ENCODE assay signal across 1 cellular context in the genomic region with DNA sequence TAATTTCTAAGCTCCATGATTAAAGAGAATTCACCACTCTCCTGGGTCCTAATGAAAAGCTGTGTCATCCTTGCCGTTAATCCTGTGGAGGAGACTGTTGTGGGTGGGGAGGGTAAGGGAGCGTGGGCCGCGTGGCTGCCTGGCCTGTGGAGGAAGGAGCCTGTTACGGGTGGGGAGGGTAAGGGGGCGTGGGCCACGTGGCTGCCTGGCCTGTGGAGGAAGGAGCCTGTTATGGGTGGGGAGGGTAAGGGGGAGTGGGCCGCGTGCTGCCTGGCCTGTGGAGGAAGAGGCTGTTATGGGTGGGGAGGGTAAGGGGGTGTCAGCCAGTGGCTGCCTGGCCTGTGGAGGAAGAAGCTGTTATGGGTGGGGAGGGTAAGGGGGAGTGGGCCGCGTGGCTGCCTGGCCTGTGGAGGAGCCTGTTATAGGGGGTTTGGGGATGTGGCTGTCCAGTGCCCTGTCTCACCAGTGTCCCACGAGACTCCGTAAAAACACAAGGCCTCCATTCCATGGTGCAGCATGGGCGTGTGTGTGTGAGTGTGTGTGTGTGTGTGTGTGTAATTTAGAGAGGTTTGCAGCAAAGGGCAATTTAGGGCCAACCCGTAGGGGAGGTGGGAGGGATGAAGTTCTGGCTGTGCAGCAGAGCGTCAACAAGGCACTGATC.
TF ChIP-seq lines count a peak whose summit lies in the region.

No MANE protein-coding gene starts in this region.

TF ChIP-seq in HEK293, 187 proteins besides CTCF, POLR2A, EP300 and RAD21 (continued from another document and continues in another):
- TF ChIP-seq, protein P1, sequence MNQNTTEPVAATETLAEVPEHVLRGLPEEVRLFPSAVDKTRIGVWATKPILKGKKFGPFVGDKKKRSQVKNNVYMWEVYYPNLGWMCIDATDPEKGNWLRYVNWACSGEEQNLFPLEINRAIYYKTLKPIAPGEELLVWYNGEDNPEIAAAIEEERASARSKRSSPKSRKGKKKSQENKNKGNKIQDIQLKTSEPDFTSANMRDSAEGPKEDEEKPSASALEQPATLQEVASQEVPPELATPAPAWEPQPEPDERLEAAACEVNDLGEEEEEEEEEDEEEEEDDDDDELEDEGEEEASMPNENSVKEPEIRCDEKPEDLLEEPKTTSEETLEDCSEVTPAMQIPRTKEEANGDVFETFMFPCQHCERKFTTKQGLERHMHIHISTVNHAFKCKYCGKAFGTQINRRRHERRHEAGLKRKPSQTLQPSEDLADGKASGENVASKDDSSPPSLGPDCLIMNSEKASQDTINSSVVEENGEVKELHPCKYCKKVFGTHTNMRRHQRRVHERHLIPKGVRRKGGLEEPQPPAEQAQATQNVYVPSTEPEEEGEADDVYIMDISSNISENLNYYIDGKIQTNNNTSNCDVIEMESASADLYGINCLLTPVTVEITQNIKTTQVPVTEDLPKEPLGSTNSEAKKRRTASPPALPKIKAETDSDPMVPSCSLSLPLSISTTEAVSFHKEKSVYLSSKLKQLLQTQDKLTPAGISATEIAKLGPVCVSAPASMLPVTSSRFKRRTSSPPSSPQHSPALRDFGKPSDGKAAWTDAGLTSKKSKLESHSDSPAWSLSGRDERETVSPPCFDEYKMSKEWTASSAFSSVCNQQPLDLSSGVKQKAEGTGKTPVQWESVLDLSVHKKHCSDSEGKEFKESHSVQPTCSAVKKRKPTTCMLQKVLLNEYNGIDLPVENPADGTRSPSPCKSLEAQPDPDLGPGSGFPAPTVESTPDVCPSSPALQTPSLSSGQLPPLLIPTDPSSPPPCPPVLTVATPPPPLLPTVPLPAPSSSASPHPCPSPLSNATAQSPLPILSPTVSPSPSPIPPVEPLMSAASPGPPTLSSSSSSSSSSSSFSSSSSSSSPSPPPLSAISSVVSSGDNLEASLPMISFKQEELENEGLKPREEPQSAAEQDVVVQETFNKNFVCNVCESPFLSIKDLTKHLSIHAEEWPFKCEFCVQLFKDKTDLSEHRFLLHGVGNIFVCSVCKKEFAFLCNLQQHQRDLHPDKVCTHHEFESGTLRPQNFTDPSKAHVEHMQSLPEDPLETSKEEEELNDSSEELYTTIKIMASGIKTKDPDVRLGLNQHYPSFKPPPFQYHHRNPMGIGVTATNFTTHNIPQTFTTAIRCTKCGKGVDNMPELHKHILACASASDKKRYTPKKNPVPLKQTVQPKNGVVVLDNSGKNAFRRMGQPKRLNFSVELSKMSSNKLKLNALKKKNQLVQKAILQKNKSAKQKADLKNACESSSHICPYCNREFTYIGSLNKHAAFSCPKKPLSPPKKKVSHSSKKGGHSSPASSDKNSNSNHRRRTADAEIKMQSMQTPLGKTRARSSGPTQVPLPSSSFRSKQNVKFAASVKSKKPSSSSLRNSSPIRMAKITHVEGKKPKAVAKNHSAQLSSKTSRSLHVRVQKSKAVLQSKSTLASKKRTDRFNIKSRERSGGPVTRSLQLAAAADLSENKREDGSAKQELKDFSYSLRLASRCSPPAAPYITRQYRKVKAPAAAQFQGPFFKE (tag by site-specific recombination; IDR thresholded peaks at IDR 0.05; ENCODE audit: borderline replicate concordance): no peak
- TF ChIP-seq ZNF266 (tag by site-specific recombination; IDR thresholded peaks at IDR 0.05; ENCODE audit: low read depth) (no peak), ZNF624 (tag by site-specific recombination; IDR thresholded peaks at IDR 0.05) (no peak), ZNF175 (tag by site-specific recombination; IDR thresholded peaks at IDR 0.05) (no peak), EGR2 (tag by site-specific recombination; IDR thresholded peaks at IDR 0.05; ENCODE audit: low read depth) (peak; percentile 90), PRDM1 (tag by site-specific recombination; IDR thresholded peaks at IDR 0.05) (no peak), KLF7 (tag by site-specific recombination; IDR thresholded peaks at IDR 0.05; ENCODE audit: borderline replicate concordance) (peak; percentile 55; the same call in 1 of the 2 replicates), ZBTB8A (tag by site-specific recombination; IDR thresholded peaks at IDR 0.05) (0 out of 2 replicates have a peak, but pooled peaks have one; percentile 32), ZFP69B (tag by site-specific recombination; IDR thresholded peaks at IDR 0.05) (no peak), ZNF121 (tag by site-specific recombination; IDR thresholded peaks at IDR 0.05) (no peak), ZFP37 (tag by site-specific recombination; IDR thresholded peaks at IDR 0.05) (no peak), ZBTB48 (tag by site-specific recombination; IDR thresholded peaks at IDR 0.05) (peak; percentile 43; the same call in 1 of the 2 replicates), ZNF10 (tag by site-specific recombination; IDR thresholded peaks at IDR 0.05) (no peak), YY2 (tag by site-specific recombination; IDR thresholded peaks at IDR 0.05) (no peak), ZNF654 (tag by site-specific recombination; IDR thresholded peaks at IDR 0.05; ENCODE audit: low read depth) (no peak), ZNF350 (tag by site-specific recombination; IDR thresholded peaks at IDR 0.05) (no peak), SP7 (tag by site-specific recombination; IDR thresholded peaks at IDR 0.05) (no peak), ZNF629 (tag by site-specific recombination; IDR thresholded peaks at IDR 0.05) (no peak)
- TF ChIP-seq, protein P2, sequence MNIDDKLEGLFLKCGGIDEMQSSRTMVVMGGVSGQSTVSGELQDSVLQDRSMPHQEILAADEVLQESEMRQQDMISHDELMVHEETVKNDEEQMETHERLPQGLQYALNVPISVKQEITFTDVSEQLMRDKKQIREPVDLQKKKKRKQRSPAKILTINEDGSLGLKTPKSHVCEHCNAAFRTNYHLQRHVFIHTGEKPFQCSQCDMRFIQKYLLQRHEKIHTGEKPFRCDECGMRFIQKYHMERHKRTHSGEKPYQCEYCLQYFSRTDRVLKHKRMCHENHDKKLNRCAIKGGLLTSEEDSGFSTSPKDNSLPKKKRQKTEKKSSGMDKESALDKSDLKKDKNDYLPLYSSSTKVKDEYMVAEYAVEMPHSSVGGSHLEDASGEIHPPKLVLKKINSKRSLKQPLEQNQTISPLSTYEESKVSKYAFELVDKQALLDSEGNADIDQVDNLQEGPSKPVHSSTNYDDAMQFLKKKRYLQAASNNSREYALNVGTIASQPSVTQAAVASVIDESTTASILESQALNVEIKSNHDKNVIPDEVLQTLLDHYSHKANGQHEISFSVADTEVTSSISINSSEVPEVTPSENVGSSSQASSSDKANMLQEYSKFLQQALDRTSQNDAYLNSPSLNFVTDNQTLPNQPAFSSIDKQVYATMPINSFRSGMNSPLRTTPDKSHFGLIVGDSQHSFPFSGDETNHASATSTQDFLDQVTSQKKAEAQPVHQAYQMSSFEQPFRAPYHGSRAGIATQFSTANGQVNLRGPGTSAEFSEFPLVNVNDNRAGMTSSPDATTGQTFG (tag by site-specific recombination; IDR thresholded peaks at IDR 0.05; ENCODE audit: borderline replicate concordance): no peak
- TF ChIP-seq, protein P3, sequence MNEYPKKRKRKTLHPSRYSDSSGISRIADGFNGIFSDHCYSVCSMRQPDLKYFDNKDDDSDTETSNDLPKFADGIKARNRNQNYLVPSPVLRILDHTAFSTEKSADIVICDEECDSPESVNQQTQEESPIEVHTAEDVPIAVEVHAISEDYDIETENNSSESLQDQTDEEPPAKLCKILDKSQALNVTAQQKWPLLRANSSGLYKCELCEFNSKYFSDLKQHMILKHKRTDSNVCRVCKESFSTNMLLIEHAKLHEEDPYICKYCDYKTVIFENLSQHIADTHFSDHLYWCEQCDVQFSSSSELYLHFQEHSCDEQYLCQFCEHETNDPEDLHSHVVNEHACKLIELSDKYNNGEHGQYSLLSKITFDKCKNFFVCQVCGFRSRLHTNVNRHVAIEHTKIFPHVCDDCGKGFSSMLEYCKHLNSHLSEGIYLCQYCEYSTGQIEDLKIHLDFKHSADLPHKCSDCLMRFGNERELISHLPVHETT (tag by site-specific recombination; IDR thresholded peaks at IDR 0.05): no peak
- TF ChIP-seq, protein P4, sequence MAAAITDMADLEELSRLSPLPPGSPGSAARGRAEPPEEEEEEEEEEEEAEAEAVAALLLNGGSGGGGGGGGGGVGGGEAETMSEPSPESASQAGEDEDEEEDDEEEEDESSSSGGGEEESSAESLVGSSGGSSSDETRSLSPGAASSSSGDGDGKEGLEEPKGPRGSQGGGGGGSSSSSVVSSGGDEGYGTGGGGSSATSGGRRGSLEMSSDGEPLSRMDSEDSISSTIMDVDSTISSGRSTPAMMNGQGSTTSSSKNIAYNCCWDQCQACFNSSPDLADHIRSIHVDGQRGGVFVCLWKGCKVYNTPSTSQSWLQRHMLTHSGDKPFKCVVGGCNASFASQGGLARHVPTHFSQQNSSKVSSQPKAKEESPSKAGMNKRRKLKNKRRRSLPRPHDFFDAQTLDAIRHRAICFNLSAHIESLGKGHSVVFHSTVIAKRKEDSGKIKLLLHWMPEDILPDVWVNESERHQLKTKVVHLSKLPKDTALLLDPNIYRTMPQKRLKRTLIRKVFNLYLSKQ (tag by site-specific recombination; IDR thresholded peaks at IDR 0.05; ENCODE audit: borderline replicate concordance): no peak
- TF ChIP-seq, protein P5, sequence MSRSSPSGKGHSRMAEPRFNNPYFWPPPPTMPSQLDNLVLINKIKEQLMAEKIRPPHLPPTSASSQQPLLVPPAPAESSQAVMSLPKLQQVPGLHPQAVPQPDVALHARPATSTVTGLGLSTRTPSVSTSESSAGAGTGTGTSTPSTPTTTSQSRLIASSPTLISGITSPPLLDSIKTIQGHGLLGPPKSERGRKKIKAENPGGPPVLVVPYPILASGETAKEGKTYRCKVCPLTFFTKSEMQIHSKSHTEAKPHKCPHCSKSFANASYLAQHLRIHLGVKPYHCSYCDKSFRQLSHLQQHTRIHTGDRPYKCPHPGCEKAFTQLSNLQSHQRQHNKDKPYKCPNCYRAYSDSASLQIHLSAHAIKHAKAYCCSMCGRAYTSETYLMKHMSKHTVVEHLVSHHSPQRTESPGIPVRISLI (tag by site-specific recombination; IDR thresholded peaks at IDR 0.05): no peak
- TF ChIP-seq, protein P6, sequence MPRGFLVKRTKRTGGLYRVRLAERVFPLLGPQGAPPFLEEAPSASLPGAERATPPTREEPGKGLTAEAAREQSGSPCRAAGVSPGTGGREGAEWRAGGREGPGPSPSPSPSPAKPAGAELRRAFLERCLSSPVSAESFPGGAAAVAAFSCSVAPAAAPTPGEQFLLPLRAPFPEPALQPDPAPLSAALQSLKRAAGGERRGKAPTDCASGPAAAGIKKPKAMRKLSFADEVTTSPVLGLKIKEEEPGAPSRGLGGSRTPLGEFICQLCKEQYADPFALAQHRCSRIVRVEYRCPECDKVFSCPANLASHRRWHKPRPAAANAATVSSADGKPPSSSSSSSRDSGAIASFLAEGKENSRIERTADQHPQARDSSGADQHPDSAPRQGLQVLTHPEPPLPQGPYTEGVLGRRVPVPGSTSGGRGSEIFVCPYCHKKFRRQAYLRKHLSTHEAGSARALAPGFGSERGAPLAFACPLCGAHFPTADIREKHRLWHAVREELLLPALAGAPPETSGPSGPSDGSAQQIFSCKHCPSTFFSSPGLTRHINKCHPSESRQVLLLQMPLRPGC (tag by site-specific recombination; IDR thresholded peaks at IDR 0.05): no peak
- TF ChIP-seq, protein P7, sequence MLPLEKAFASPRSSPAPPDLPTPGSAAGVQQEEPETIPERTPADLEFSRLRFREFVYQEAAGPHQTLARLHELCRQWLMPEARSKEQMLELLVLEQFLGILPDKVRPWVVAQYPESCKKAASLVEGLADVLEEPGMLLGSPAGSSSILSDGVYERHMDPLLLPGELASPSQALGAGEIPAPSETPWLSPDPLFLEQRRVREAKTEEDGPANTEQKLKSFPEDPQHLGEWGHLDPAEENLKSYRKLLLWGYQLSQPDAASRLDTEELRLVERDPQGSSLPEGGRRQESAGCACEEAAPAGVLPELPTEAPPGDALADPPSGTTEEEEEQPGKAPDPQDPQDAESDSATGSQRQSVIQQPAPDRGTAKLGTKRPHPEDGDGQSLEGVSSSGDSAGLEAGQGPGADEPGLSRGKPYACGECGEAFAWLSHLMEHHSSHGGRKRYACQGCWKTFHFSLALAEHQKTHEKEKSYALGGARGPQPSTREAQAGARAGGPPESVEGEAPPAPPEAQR (tag by site-specific recombination; IDR thresholded peaks at IDR 0.05): no peak
- TF ChIP-seq, protein P8, sequence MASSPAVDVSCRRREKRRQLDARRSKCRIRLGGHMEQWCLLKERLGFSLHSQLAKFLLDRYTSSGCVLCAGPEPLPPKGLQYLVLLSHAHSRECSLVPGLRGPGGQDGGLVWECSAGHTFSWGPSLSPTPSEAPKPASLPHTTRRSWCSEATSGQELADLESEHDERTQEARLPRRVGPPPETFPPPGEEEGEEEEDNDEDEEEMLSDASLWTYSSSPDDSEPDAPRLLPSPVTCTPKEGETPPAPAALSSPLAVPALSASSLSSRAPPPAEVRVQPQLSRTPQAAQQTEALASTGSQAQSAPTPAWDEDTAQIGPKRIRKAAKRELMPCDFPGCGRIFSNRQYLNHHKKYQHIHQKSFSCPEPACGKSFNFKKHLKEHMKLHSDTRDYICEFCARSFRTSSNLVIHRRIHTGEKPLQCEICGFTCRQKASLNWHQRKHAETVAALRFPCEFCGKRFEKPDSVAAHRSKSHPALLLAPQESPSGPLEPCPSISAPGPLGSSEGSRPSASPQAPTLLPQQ (tag by site-specific recombination; IDR thresholded peaks at IDR 0.05): no peak
- TF ChIP-seq, protein P9, sequence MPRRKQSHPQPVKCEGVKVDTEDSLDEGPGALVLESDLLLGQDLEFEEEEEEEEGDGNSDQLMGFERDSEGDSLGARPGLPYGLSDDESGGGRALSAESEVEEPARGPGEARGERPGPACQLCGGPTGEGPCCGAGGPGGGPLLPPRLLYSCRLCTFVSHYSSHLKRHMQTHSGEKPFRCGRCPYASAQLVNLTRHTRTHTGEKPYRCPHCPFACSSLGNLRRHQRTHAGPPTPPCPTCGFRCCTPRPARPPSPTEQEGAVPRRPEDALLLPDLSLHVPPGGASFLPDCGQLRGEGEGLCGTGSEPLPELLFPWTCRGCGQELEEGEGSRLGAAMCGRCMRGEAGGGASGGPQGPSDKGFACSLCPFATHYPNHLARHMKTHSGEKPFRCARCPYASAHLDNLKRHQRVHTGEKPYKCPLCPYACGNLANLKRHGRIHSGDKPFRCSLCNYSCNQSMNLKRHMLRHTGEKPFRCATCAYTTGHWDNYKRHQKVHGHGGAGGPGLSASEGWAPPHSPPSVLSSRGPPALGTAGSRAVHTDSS (tag by site-specific recombination; IDR thresholded peaks at IDR 0.05): no peak
- TF ChIP-seq, protein P10, sequence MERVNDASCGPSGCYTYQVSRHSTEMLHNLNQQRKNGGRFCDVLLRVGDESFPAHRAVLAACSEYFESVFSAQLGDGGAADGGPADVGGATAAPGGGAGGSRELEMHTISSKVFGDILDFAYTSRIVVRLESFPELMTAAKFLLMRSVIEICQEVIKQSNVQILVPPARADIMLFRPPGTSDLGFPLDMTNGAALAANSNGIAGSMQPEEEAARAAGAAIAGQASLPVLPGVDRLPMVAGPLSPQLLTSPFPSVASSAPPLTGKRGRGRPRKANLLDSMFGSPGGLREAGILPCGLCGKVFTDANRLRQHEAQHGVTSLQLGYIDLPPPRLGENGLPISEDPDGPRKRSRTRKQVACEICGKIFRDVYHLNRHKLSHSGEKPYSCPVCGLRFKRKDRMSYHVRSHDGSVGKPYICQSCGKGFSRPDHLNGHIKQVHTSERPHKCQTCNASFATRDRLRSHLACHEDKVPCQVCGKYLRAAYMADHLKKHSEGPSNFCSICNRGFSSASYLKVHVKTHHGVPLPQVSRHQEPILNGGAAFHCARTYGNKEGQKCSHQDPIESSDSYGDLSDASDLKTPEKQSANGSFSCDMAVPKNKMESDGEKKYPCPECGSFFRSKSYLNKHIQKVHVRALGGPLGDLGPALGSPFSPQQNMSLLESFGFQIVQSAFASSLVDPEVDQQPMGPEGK (tag by site-specific recombination; IDR thresholded peaks at IDR 0.05): no peak
